Comparison of ENCODE assay signal across 8 cellular contexts in the genomic region with DNA sequence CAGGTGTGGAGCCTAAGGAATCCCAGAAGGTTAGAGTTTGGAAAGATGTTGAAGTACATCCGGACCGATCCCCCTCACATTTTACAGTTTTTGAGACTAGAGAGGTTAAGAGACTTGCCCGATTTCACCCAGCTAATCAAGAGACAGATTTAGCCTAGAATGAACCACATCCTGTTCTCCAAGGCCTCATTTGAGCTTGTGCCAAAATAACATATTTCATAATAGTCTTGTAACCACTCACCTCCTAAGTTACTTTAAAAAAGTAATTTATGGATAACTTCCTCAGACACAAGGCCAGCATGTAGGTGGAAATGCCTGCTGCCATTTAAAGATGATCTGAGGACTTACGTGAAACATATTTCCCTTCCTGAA. TPM values are rescaled to one million over a fixed set of nuclear protein-coding genes. Genes with fewer than 3 reads are reported as not detected.
DNase-seq lines count a peak whose midpoint lies in the region; ATAC-seq and TF ChIP-seq lines count a peak whose summit lies in the region.

No MANE protein-coding gene starts in this region.

- no peak for TF ChIP-seq POLR2A in gastrocnemius medialis (IDR thresholded peaks at IDR 0.05)

- H3K36me3 Mint-ChIP-seq in Calu3 (ENCODE audit: insufficient read depth, unreplicated experiment) = no peaks in the 10 kb centered on the region

- no peaks in the 10 kb centered on the region; the same call in 1 of the 2 replicates for H3K9me2 ChIP-seq in GM23248 (ENCODE audit: insufficient read depth)

- no peaks in the 10 kb centered on the region for H3K27me3 Mint-ChIP-seq in Calu3 (ENCODE audit: unreplicated experiment)

- H3K27me3 ChIP-seq in GM23248 (replicated peaks; ENCODE audit: insufficient read depth) (no peaks in the 10 kb centered on the region), gastrocnemius medialis (no peaks in the 10 kb centered on the region)

- no peaks in the 10 kb centered on the region for H3K9me3 Mint-ChIP-seq in Calu3 (ENCODE audit: low read depth, unreplicated experiment)

- WGBS in GM23248 (ENCODE audit: low coverage in 1 of 2, low lambda C conversion rate in 2 of 2, missing lambda C conversion rate in 2 of 2), 2 experiments = 4 to 5% methylated on average over 4 of the region's 4 CpGs

- peak overlapping the region; percentile 75 for H3K27ac ChIP-seq in GM23248
- H3K27ac ChIP-seq in gastrocnemius medialis = peak overlapping the region; percentile 46 to 72 (median 62)

- 0 out of 2 replicates have a peak overlapping the region, but pooled peaks have one; percentile 7 for H2AFZ ChIP-seq in GM23248

- peak; percentile 41 to 51 for ATAC-seq in gastrocnemius medialis
- no peak for ATAC-seq in HG02970 (IDR thresholded peaks at IDR 0.05; ENCODE audit: low FRiP score, unreplicated experiment)

- DNase-seq in Calu3 = no peak
- DNase-seq in GM23248 = peak; percentile 73
- peak; percentile 80 for DNase-seq in NOMO-1 treated with dmso at 0.1 percent for 144 hours (lab: John Stamatoyannopoulos, UW; ENCODE audit: unreplicated experiment)
- DNase-seq in dedifferentiated amniotic fluid mesenchymal stem cell (ENCODE audit: extremely low spot score) = peak; percentile 47
- DNase-seq in gastrocnemius medialis = no peak
- DNase-seq in C1 segment of cervical spinal cord (lab: John Stamatoyannopoulos, UW) = no peak
- DNase-seq in NCI-H2029 treated with DMSO at 0.1 percent for 48 hours (lab: John Stamatoyannopoulos, UW) = no peak

- H3K9me3 ChIP-seq in GM23248 (ENCODE audit: low read depth) (no peaks in the 10 kb centered on the region), gastrocnemius medialis (no peaks in the 10 kb centered on the region)

- no TSS peak for BruUV-seq in Calu3 (replicated peaks; lab: Mats Ljungman, UMichigan)

- H3K4me3 ChIP-seq in GM23248 (peak overlapping the region; percentile 55), gastrocnemius medialis (no peak overlapping the region)

- intact Hi-C loops in Calu3 (cut with micrococcal nuclease; ENCODE audit: unreplicated experiment) = no loop called here
- intact Hi-C loops in gastrocnemius medialis (cut with DNase I; ENCODE audit: low total_unique reads) = no loop called here

- H3K4me1 ChIP-seq in GM23248 (ENCODE audit: insufficient read depth) (peaks cover 55% of the 10 kb centered on the region), gastrocnemius medialis (peaks cover 22 to 23% of the 10 kb centered on the region in 2 donors)

- H3K4me1 Mint-ChIP-seq in Calu3 (ENCODE audit: low read depth, unreplicated experiment) = peaks cover 38% of the 10 kb centered on the region

- peak overlapping the region; percentile 73 for H3K27ac Mint-ChIP-seq in Calu3 (ENCODE audit: unreplicated experiment)

- H3K79me2 ChIP-seq in GM23248 (ENCODE audit: insufficient read depth) = no peaks in the 10 kb centered on the region

- H4K20me1 ChIP-seq in GM23248 (ENCODE audit: insufficient read depth) = no peaks in the 10 kb centered on the region

- peak overlapping the region; percentile 17 for H3K4me3 Mint-ChIP-seq in Calu3 (ENCODE audit: low read depth, unreplicated experiment)

- peaks cover 21% of the 10 kb centered on the region for H3F3A ChIP-seq in GM23248 (ENCODE audit: insufficient read depth)

- peak overlapping the region; percentile 53 for H3K9ac ChIP-seq in GM23248

- TF ChIP-seq CTCF in Calu3 (IDR thresholded peaks at IDR 0.05; ENCODE audit: unreplicated experiment) (no peak), gastrocnemius medialis (IDR thresholded peaks at IDR 0.05 in 4 of 5, conservative IDR thresholded peaks at IDR 0.05 in 1 of 5) (no peak)

- in situ Hi-C loops in GM23248 (cut with MboI) (no loop called here), gastrocnemius medialis (cut with MboI; ENCODE audit: low sequenced_read_pairs in 4 of 4) (loop anchor here in 3 of 4 donors (10.0 to 25.0 kb wide), 2 partner anchors 155 to 262 kb away; no protein-coding TSS in a partner anchor)

- H3K4me2 ChIP-seq in GM23248 (ENCODE audit: unreplicated experiment) = peak overlapping the region; percentile 69

- CTCF ChIA-PET in Calu3 (lab: Charles Lee) = interaction anchor here (0.8 to 0.9 kb wide), 2 partner anchors 14 to 271 kb away, joined by 3 read pairs; no protein-coding TSS in a partner anchor

- no peaks in the 10 kb centered on the region for H3K36me3 ChIP-seq in GM23248 (ENCODE audit: low read depth)
- no peaks in the 10 kb centered on the region for H3K36me3 ChIP-seq in gastrocnemius medialis

RNA-seq across cellular contexts. Expression of a gene that starts 39.8 kb away (rescaled TPM):
- total RNA-seq in Calu3 (2022) = 64.5 and 65.6 TPM in 2 replicates
- 23.8 and 25.3 TPM in 2 replicates for total RNA-seq in GM23248 (2014; rRNA removed; shearing (Covaris generic))
- 12.0 and 12.5 TPM in 2 replicates for polyA plus RNA-seq in GM23248 (2016; fragmentation: Nextera tagmentation; extraction: Ambion mirVana)
- total RNA-seq in gastrocnemius medialis = 1 to 10 TPM; 5.2 to 9.2 (median 6.5) TPM

Comparison
In these comparisons a context has a peak if more than half of its experiments do, and no peak if none do; other contexts are left out.
1. DNase-seq: peak in GM23248 (single experiment), NOMO-1 treated with dmso at 0.1 percent for 144 hours (single experiment) and dedifferentiated amniotic fluid mesenchymal stem cell (single experiment); none in Calu3 (single experiment), gastrocnemius medialis (0 of 2), C1 segment of cervical spinal cord (0 of 14) and NCI-H2029 treated with DMSO at 0.1 percent for 48 hours (single experiment).